Comparison of ENCODE assay signal across 1 cellular context in the genomic region with DNA sequence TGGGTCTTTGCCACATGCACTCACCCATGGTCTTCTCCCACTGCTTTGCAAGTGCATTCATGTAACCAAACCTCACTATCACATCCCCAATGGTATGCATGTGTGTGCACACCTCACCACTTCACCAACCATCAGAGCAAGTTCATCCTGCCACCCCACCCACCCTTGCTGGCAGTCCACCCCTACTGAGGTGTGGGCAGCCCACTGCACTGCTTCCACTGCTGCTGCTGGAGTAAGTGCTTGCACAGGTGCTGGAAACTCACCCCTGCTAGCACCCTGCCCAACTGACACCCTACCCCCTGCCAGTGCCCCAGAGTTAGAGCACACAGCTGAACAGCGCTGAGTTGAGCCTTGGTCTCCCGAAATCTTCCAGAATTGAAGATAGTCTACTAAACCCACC.
TF ChIP-seq lines count a peak whose summit lies in the region.

No MANE protein-coding gene starts in this region.

TF ChIP-seq in IMR-90, 13 proteins besides CTCF, POLR2A, EP300 and RAD21:
- TF ChIP-seq BHLHE40 (IDR thresholded peaks at IDR 0.05; ENCODE audit: low read depth, low read length) (no peak), MAFK (IDR thresholded peaks at IDR 0.05; ENCODE audit: low read depth, low read length) (no peak)
